Comparison of ENCODE assay signal across 1 cellular context in the genomic region with DNA sequence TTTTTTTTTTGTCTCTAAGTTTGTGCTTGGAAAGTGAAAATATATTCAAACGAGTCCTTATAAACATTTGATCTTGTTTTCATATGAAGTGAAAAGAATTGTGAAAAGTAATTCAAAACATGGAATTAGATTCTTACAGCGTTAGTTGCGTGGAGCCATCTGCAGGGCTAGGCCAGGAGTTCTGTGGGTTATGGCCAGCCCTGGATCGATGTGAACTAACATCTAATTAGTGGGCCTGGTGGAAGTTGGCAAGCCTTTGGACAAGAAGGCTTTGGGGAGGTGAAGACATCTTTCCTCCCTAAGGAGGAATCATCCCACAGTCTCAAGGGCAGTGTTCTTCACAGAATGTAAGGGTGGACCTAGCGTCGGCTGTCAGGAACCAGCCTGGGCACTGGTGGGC.
TF ChIP-seq lines count a peak whose summit lies in the region.

No MANE protein-coding gene starts in this region.

TF ChIP-seq in H1, 55 proteins besides CTCF, POLR2A, EP300 and RAD21:
- no peak for TF ChIP-seq KDM5A (IDR thresholded peaks at IDR 0.05; ENCODE audit: low read length)
- no peak for TF ChIP-seq CBX8 (IDR thresholded peaks at IDR 0.05; ENCODE audit: borderline replicate concordance, low read depth, low read length)
- no peak for TF ChIP-seq SP1 (IDR thresholded peaks at IDR 0.05; ENCODE audit: low read depth, low read length)
- no peak for TF ChIP-seq SUZ12 (IDR thresholded peaks at IDR 0.05; ENCODE audit: low read length)
- TF ChIP-seq, protein P1, sequence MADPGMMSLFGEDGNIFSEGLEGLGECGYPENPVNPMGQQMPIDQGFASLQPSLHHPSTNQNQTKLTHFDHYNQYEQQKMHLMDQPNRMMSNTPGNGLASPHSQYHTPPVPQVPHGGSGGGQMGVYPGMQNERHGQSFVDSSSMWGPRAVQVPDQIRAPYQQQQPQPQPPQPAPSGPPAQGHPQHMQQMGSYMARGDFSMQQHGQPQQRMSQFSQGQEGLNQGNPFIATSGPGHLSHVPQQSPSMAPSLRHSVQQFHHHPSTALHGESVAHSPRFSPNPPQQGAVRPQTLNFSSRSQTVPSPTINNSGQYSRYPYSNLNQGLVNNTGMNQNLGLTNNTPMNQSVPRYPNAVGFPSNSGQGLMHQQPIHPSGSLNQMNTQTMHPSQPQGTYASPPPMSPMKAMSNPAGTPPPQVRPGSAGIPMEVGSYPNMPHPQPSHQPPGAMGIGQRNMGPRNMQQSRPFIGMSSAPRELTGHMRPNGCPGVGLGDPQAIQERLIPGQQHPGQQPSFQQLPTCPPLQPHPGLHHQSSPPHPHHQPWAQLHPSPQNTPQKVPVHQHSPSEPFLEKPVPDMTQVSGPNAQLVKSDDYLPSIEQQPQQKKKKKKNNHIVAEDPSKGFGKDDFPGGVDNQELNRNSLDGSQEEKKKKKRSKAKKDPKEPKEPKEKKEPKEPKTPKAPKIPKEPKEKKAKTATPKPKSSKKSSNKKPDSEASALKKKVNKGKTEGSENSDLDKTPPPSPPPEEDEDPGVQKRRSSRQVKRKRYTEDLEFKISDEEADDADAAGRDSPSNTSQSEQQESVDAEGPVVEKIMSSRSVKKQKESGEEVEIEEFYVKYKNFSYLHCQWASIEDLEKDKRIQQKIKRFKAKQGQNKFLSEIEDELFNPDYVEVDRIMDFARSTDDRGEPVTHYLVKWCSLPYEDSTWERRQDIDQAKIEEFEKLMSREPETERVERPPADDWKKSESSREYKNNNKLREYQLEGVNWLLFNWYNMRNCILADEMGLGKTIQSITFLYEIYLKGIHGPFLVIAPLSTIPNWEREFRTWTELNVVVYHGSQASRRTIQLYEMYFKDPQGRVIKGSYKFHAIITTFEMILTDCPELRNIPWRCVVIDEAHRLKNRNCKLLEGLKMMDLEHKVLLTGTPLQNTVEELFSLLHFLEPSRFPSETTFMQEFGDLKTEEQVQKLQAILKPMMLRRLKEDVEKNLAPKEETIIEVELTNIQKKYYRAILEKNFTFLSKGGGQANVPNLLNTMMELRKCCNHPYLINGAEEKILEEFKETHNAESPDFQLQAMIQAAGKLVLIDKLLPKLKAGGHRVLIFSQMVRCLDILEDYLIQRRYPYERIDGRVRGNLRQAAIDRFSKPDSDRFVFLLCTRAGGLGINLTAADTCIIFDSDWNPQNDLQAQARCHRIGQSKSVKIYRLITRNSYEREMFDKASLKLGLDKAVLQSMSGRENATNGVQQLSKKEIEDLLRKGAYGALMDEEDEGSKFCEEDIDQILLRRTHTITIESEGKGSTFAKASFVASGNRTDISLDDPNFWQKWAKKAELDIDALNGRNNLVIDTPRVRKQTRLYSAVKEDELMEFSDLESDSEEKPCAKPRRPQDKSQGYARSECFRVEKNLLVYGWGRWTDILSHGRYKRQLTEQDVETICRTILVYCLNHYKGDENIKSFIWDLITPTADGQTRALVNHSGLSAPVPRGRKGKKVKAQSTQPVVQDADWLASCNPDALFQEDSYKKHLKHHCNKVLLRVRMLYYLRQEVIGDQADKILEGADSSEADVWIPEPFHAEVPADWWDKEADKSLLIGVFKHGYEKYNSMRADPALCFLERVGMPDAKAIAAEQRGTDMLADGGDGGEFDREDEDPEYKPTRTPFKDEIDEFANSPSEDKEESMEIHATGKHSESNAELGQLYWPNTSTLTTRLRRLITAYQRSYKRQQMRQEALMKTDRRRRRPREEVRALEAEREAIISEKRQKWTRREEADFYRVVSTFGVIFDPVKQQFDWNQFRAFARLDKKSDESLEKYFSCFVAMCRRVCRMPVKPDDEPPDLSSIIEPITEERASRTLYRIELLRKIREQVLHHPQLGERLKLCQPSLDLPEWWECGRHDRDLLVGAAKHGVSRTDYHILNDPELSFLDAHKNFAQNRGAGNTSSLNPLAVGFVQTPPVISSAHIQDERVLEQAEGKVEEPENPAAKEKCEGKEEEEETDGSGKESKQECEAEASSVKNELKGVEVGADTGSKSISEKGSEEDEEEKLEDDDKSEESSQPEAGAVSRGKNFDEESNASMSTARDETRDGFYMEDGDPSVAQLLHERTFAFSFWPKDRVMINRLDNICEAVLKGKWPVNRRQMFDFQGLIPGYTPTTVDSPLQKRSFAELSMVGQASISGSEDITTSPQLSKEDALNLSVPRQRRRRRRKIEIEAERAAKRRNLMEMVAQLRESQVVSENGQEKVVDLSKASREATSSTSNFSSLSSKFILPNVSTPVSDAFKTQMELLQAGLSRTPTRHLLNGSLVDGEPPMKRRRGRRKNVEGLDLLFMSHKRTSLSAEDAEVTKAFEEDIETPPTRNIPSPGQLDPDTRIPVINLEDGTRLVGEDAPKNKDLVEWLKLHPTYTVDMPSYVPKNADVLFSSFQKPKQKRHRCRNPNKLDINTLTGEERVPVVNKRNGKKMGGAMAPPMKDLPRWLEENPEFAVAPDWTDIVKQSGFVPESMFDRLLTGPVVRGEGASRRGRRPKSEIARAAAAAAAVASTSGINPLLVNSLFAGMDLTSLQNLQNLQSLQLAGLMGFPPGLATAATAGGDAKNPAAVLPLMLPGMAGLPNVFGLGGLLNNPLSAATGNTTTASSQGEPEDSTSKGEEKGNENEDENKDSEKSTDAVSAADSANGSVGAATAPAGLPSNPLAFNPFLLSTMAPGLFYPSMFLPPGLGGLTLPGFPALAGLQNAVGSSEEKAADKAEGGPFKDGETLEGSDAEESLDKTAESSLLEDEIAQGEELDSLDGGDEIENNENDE (IDR thresholded peaks at IDR 0.05; ENCODE audit: insufficient replicate concordance, low read length): no peak
- TF ChIP-seq SAP30 (IDR thresholded peaks at IDR 0.05; ENCODE audit: insufficient read depth, insufficient replicate concordance, low read length): no peak
